In genomic region chr11:33701302-33701701, GRCh38 we compare ENCODE assay signal across 8 cellular contexts. TPM values are rescaled to one million over a fixed set of nuclear protein-coding genes. Genes with fewer than 3 reads are reported as not detected.
DNase-seq lines count a peak whose midpoint lies in the region; ATAC-seq, FAIRE-seq and TF ChIP-seq lines count a peak whose summit lies in the region.

No MANE protein-coding gene starts in this region.

- DNase-seq in BJ (ENCODE audit: low read depth) (no peak), GM12878 (ENCODE audit: low read depth, low spot score) (no peak), memory B cell (ENCODE audit: low spot score in 2 of 2) (no peak), vagina (ENCODE audit: extremely low spot score in 2 of 2) (peak in 1 of 2 donors; percentile 82), NCI-H2081 (lab: John Stamatoyannopoulos, UW) (no peak), erythroblast (lab: John Stamatoyannopoulos, UW) (no peak)

- POLR2A ChIA-PET in BJ (lab: Charles Lee) (interaction anchor here (0.6 kb wide), 1 partner anchor 35 kb away, joined by 23 read pairs; no protein-coding TSS in a partner anchor), GM12878 (lab: Charles Lee) (interaction anchor here (0.9 to 2.0 kb wide), 4 partner anchors 23 to 38 kb away, joined by 3 to 6 read pairs (median 3); no protein-coding TSS in a partner anchor)

- no peak for TF ChIP-seq RAD21 in GM12878 (IDR thresholded peaks at IDR 0.05; ENCODE audit: insufficient read depth, low read depth, low read length)

- intact Hi-C loops in GM12878 (cut with micrococcal nuclease; ENCODE audit: unreplicated experiment) (loop anchor here (5.0 kb wide), 1 partner anchor 36 kb away; the partner anchor contains the start of gene CD59), vagina (cut with DNase I) (loop anchor here (5.0 to 10.0 kb wide), 2 partner anchors 36 to 233 kb away; partner anchors contain the start of gene CD59)

- TF ChIP-seq POLR2A in GM12878 (IDR thresholded peaks at IDR 0.05; ENCODE audit: low read depth, low read length) (no peak), vagina (IDR thresholded peaks at IDR 0.05) (no peak), erythroblast (IDR thresholded peaks at IDR 0.05; ENCODE audit: low read length) (no peak)

- H3K27me3 Mint-ChIP-seq in memory B cell: peaks cover 2% of the 10 kb centered on the region

- H3K9ac ChIP-seq in HUES6 (ENCODE audit: low read length) (peak overlapping the region; percentile 31), GM12878 (ENCODE audit: control insufficient read depth, insufficient read depth, low read length) (peak overlapping the region; percentile 2; the same call in 1 of the 2 replicates)

- H4K20me1 ChIP-seq in GM12878 (ENCODE audit: control insufficient read depth, insufficient read depth): no peaks in the 10 kb centered on the region

- no peaks in the 10 kb centered on the region for H3K9me3 Mint-ChIP-seq in memory B cell

- no TSS peak for BruUV-seq in GM12878 (replicated peaks; lab: Mats Ljungman, UMichigan)

- peak overlapping the region; percentile 94 for H3K4me3 Mint-ChIP-seq in memory B cell

- H3K4me1 Mint-ChIP-seq in memory B cell: peaks cover 24% of the 10 kb centered on the region

- CTCF ChIA-PET in BJ (lab: Yijun Ruan, JAX) (interaction anchor here (0.9 to 2.3 kb wide), 4 partner anchors 15 to 128 kb away, joined by 4 to 8 read pairs (median 6); no protein-coding TSS in a partner anchor), GM12878 (lab: Yijun Ruan, JAX) (interaction anchor here (0.8 to 2.9 kb wide), 6 partner anchors 14 to 346 kb away, joined by 3 to 21 read pairs (median 4); no protein-coding TSS in a partner anchor)

- no peaks in the 10 kb centered on the region for H3K79me2 ChIP-seq in GM12878 (ENCODE audit: control insufficient read depth, insufficient read depth, low read length)

- no peak for TF ChIP-seq EP300 in GM12878 (IDR thresholded peaks at IDR 0.05; ENCODE audit: borderline replicate concordance in 1 of 2, control insufficient read depth in 1 of 2, low read depth in 2 of 2, low read length in 2 of 2)

- peaks cover 19% of the 10 kb centered on the region for H3K4me1 ChIP-seq in HUES6 (ENCODE audit: control insufficient read depth, insufficient read depth, low read length)
- H3K4me1 ChIP-seq in GM12878 (ENCODE audit: control insufficient read depth, insufficient read depth, low read length): peaks cover 3% of the 10 kb centered on the region; the same call in 1 of the 2 replicates
- H3K4me1 ChIP-seq in vagina: peaks cover 31% of the 10 kb centered on the region

- peak overlapping the region; percentile 45 for H3K27ac Mint-ChIP-seq in memory B cell

- H2AFZ ChIP-seq in GM12878 (ENCODE audit: control insufficient read depth, low read depth, low read length): peak overlapping the region; percentile 88

- SMC1A ChIA-PET in GM12878 (lab: Charles Lee; ENCODE audit: uncharacterized antibody, unreplicated experiment): interaction anchor here (0.8 to 1.7 kb wide), 11 partner anchors 9 to 426 kb away, joined by 3 to 6 read pairs (median 3); no protein-coding TSS in a partner anchor

- TF ChIP-seq CTCF in BJ (IDR thresholded peaks at IDR 0.05; ENCODE audit: insufficient read depth, low read depth, low read length): no peak
- TF ChIP-seq CTCF in GM12878 (IDR thresholded peaks at IDR 0.05 in 2 of 3, conservative IDR thresholded peaks at IDR 0.05 in 1 of 3; ENCODE audit: control insufficient read depth in 2 of 3, extremely low read depth in 1 of 3, insufficient read depth in 1 of 3, low read depth in 3 of 3, low read length in 3 of 3): no peak
- no peak for TF ChIP-seq CTCF in vagina (IDR thresholded peaks at IDR 0.05)

- H3K27ac ChIP-seq in HUES6 (ENCODE audit: low read depth, low read length) (no peak overlapping the region), GM12878 (ENCODE audit: control insufficient read depth, insufficient read depth) (no peak overlapping the region), vagina (peak overlapping the region; percentile 75)

- H3K27me3 ChIP-seq in BJ (ENCODE audit: control insufficient read depth, insufficient read depth, low read length) (no peaks in the 10 kb centered on the region), HUES6 (ENCODE audit: control insufficient read depth, insufficient read depth, low read length) (peaks cover 14% of the 10 kb centered on the region), GM12878 (replicated peaks in 1 of 2; ENCODE audit: control insufficient read depth in 2 of 2, insufficient read depth in 2 of 2, low read length in 1 of 2) (no peaks in the 10 kb centered on the region), vagina (no peaks in the 10 kb centered on the region)

- peak overlapping the region; percentile 51 for H3K4me3 ChIP-seq in BJ (ENCODE audit: low read depth, low read length)
- H3K4me3 ChIP-seq in HUES6 (ENCODE audit: low read depth, low read length): peak overlapping the region; percentile 83
- peak overlapping the region; percentile 71 for H3K4me3 ChIP-seq in GM12878
- peak overlapping the region; percentile 51 to 64 for H3K4me3 ChIP-seq in vagina

- no peaks in the 10 kb centered on the region for H3K36me3 Mint-ChIP-seq in memory B cell

- peaks cover 2% of the 10 kb centered on the region; the same call in 1 of the 2 replicates for H3K36me3 ChIP-seq in BJ (ENCODE audit: control insufficient read depth, insufficient read depth, low read length)
- 0 out of 2 replicates have a peak, but pooled peaks cover 4% of the 10 kb centered on the region for H3K36me3 ChIP-seq in HUES6 (ENCODE audit: control insufficient read depth, insufficient read depth, low read length)
- peaks cover 0 to 3% of the 10 kb centered on the region in 2 experiments; a peak in 1 of 4 replicates for H3K36me3 ChIP-seq in GM12878 (ENCODE audit: control insufficient read depth in 2 of 2, insufficient read depth in 2 of 2, low read length in 1 of 2)
- H3K36me3 ChIP-seq in vagina: no peaks in the 10 kb centered on the region

- ATAC-seq in GM12878 (no peak), memory B cell (ENCODE audit: low read depth) (no peak), GM19351 (IDR thresholded peaks at IDR 0.05; ENCODE audit: unreplicated experiment) (no peak)

- no peak for FAIRE-seq in GM12878 (lab: Jason Lieb, UNC)

- H3K9me3 ChIP-seq in HUES6 (ENCODE audit: control insufficient read depth, insufficient read depth, low read depth, low read length): no peaks in the 10 kb centered on the region
- no peaks in the 10 kb centered on the region for H3K9me3 ChIP-seq in GM12878 (replicated peaks; ENCODE audit: control insufficient read depth, insufficient read depth, low read length)
- H3K9me3 ChIP-seq in vagina: no peaks in the 10 kb centered on the region

- RAD21 ChIA-PET in GM12878 (lab: Charles Lee; ENCODE audit: unreplicated experiment): interaction anchor here (1.1 to 3.2 kb wide), 3 partner anchors 15 to 41 kb away, joined by 4 to 17 read pairs (median 4); no protein-coding TSS in a partner anchor

- 25% methylated on average over 4 of the region's 4 CpGs for WGBS in GM12878 (ENCODE audit: insufficient coverage, insufficient replicate concordance, low lambda C conversion rate, missing lambda C conversion rate)

- H3K4me2 ChIP-seq in GM12878 (ENCODE audit: control insufficient read depth, insufficient read depth): peak overlapping the region; percentile 96

- in situ Hi-C loops in GM12878 (cut with MboI): no loop called here

TF ChIP-seq in GM12878, 131 proteins besides CTCF, POLR2A, EP300 and RAD21 (continues in another document):
- TF ChIP-seq MTA2 (IDR thresholded peaks at IDR 0.05; ENCODE audit: low read depth): no peak

RNA-seq across cellular contexts. Expression of gene C11orf91, which starts 0.7 kb away (rescaled TPM):
- polyA plus RNA-seq in BJ (2011; rRNA removed): not detected in 2 replicates
- polyA minus RNA-seq in BJ (2011; rRNA and poly(A)+ RNA removed): not detected in 2 replicates
- not detected in 2 replicates for total RNA-seq in GM12878 (2013; cell fraction: nucleolus; rRNA removed)
- total RNA-seq in GM12878 (2014; rRNA removed): not detected in 2 replicates
- total RNA-seq in GM12878 (2014; rRNA removed; fragmentation: Illumina TruSeq; extraction: Trizol): not detected in 2 replicates
- 0.35 TPM in 1 of 2 replicates, not detected in the other for total RNA-seq in GM12878 (2021)
- polyA plus RNA-seq in GM12878 (2011; ENCODE audit: low read depth): not detected
- not detected in 2 replicates for polyA plus RNA-seq in GM12878 (2011; rRNA removed)
- polyA plus RNA-seq in GM12878 (2011; cell fraction: cytosol; rRNA removed): not detected in 2 replicates
- not detected in 2 replicates for polyA plus RNA-seq in GM12878 (2011; cell fraction: nucleus; rRNA removed)
- polyA plus RNA-seq in GM12878 (2012): not detected in 2 replicates
- polyA plus RNA-seq in GM12878 (2014; fragmentation: Illumina TruSeq; extraction: Trizol): not detected in 2 replicates
- not detected for polyA plus RNA-seq in GM12878 (2014; fragmentation: Nextera tagmentation; extraction: Ambion mirVana)
- not detected in 2 replicates for polyA plus RNA-seq in GM12878 (2014; rRNA removed)
- polyA plus RNA-seq in GM12878 (2016; fragmentation: Nextera tagmentation; extraction: Ambion mirVana): not detected
- not detected in 2 replicates for polyA minus RNA-seq in GM12878 (2011; rRNA and poly(A)+ RNA removed)
- polyA minus RNA-seq in GM12878 (2011; cell fraction: cytosol; rRNA and poly(A)+ RNA removed): not detected in 2 replicates
- polyA minus RNA-seq in GM12878 (2011; cell fraction: nucleus; rRNA and poly(A)+ RNA removed): not detected in 2 replicates
- total RNA-seq in vagina: not detected

RNA-seq across cellular contexts. Expression of gene CD59, which starts 34.9 kb away (rescaled TPM):
- polyA plus RNA-seq in BJ (2011; rRNA removed): 1,025 and 1,348 TPM in 2 replicates
- 365 and 446 TPM in 2 replicates for polyA minus RNA-seq in BJ (2011; rRNA and poly(A)+ RNA removed)
- total RNA-seq in GM12878 (2013; cell fraction: nucleolus; rRNA removed): 68.2 and 75.8 TPM in 2 replicates
- total RNA-seq in GM12878 (2014; rRNA removed): 55.5 and 75.8 TPM in 2 replicates
- 83.2 and 89.0 TPM in 2 replicates for total RNA-seq in GM12878 (2014; rRNA removed; fragmentation: Illumina TruSeq; extraction: Trizol)
- total RNA-seq in GM12878 (2021): 143 and 144 TPM in 2 replicates
- 107 TPM for polyA plus RNA-seq in GM12878 (2011; ENCODE audit: low read depth)
- polyA plus RNA-seq in GM12878 (2011; rRNA removed): 201 and 225 TPM in 2 replicates
- polyA plus RNA-seq in GM12878 (2011; cell fraction: cytosol; rRNA removed): 159 and 211 TPM in 2 replicates
- polyA plus RNA-seq in GM12878 (2011; cell fraction: nucleus; rRNA removed): 55.6 and 69.0 TPM in 2 replicates
- polyA plus RNA-seq in GM12878 (2012): 85.7 and 97.9 TPM in 2 replicates
- 185 and 186 TPM in 2 replicates for polyA plus RNA-seq in GM12878 (2014; fragmentation: Illumina TruSeq; extraction: Trizol)
- polyA plus RNA-seq in GM12878 (2014; fragmentation: Nextera tagmentation; extraction: Ambion mirVana): 100 to 1,000 TPM; 223 to 256 TPM
- polyA plus RNA-seq in GM12878 (2014; rRNA removed): 93.6 and 109 TPM in 2 replicates
- 100 to 1,000 TPM; 177 to 195 TPM for polyA plus RNA-seq in GM12878 (2016; fragmentation: Nextera tagmentation; extraction: Ambion mirVana)
- 93.2 and 138 TPM in 2 replicates for polyA minus RNA-seq in GM12878 (2011; rRNA and poly(A)+ RNA removed)
- polyA minus RNA-seq in GM12878 (2011; cell fraction: cytosol; rRNA and poly(A)+ RNA removed): 24.9 and 46.1 TPM in 2 replicates
- 15.7 and 20.6 TPM in 2 replicates for polyA minus RNA-seq in GM12878 (2011; cell fraction: nucleus; rRNA and poly(A)+ RNA removed)
- 272 TPM for total RNA-seq in vagina
